In the genomic region with DNA sequence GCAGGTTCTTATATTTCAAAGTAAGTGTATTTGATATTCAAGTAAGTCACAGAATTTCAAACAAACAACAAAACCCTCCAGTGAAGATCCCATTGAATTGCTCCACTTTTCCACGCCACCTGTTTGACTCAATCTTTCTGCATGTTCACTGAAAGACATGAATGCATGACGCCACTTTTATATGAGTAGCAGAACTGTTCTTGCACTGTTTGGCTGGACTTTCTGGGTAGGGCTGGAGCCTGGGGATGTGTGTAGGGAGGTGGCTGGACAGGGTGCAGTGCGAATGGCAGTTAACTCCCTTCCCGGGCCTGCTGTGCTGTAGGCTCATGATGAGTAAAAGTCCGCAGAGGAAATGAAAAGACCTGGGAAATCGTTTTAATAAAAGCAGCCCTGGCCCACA, we compare ENCODE assay signal across 25 cellular contexts. TPM values are rescaled to one million over a fixed set of nuclear protein-coding genes. Genes with fewer than 3 reads are reported as not detected.
"Had no signal": no experiment of that assay in that cellular context is flagged by ENCODE, and none has a peak within 500 bp of the region (broad histone marks: within the 10 kb centered on the region; RNA-seq: fewer than 3 reads in every experiment).

No MANE protein-coding gene starts in this region.

- H3K9ac ChIP-seq: SK-N-SH had no signal

- ATAC-seq: HepG2, T-cell had no signal

- H3K4me2 ChIP-seq: SK-N-SH had no signal

- H3K9me3 ChIP-seq: SK-N-SH had no signal

- DNase-seq: IMR-90, Karpas-422, KG1, MM.1S, NCI-H1092 treated with DMSO at 0.1 percent for 48 hours, NCI-H1436, NCI-H187, NCI-H2029, NCI-H2081 treated with DMSO at 0.1 percent for 48 hours, NCI-H2171, NCI-H226, NCI-H446, NCI-H524, NCI-H526 treated with DMSO at 0.1 percent for 48 hours, NCI-H748 treated with DMSO at 0.1 percent for 48 hours, Right ventricle myocardium superior, RPMI8226, SIG-M5, SK-N-SH, SW 1271, T-cell had no signal

RNA-seq across cellular contexts. Expression of gene IL20RA, which starts 39.7 kb away (rescaled TPM):
- total RNA-seq: HepG2, HT1080, IMR-90, M059J, SK-MEL-5 had no signal
- polyA plus RNA-seq: HepG2 had no signal
